6 cellular contexts compared by ENCODE assay signal in genomic region chr5:173604141-173604540, GRCh38.
"Had no signal": no experiment of that assay in that cellular context is flagged by ENCODE, and none has a peak within 500 bp of the region (broad histone marks: within the 10 kb centered on the region; RNA-seq: fewer than 3 reads in every experiment).

No MANE protein-coding gene starts in this region.

- DNase-seq: GOT3, H9, HCEC 1CT, KBM-7 had no signal

- FAIRE-seq: HepG2 had no signal

- H3K27ac Mint-ChIP-seq: IgD-negative memory B cell had no signal

- H3K9me3 Mint-ChIP-seq: H9, IgD-negative memory B cell had no signal

- H3K27me3 Mint-ChIP-seq: IgD-negative memory B cell had no signal

- H3K4me3 Mint-ChIP-seq: H9, IgD-negative memory B cell had no signal
